Comparison of ENCODE assay signal across 23 cellular contexts in the genomic region with DNA sequence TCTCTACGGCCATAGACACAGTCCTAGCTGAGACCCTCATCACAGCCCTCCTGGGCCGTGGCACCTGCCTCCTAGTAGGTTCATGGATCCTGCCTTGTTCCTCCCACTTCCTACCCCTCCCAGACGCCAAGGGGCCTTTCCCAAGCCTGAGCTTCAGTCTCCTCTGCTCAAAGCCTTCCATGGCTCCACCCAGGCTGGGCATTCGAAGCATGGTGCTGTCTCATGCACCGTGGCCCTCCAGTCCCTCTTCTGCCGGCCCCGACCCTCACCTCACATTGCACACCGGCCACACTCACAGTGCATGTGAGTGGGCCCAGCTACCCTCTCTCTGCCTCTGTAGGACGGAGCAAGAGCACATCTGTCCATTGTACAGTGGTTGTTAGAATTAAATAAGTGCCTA.
"Had no signal": no experiment of that assay in that cellular context is flagged by ENCODE, and none has a peak within 500 bp of the region (broad histone marks: within the 10 kb centered on the region; RNA-seq: fewer than 3 reads in every experiment).

No MANE protein-coding gene starts in this region.

- H3K4me3 Mint-ChIP-seq: activated CD4-positive, alpha-beta T cell treated with anti-CD3 and anti-CD28 coated beads, Interleukin-2, amount 10 ng/mL, durations not matched to agents 7 days and 5 days; effector memory CD8-positive, alpha-beta T cell; nephron; stimulated activated naive B cell treated with anti-CD40 and anti-IgM and Interleukin-4, amounts not matched to agents 10 μg/mL and 1 μg/mL and 100 μg/mL, for 72 hours; T-helper 2 cell treated with Interferon-gamma antibody and Interleukin-4, amounts not matched to agents 5 μg/mL and 100 μg/mL, for 36 hours had no signal

- ATAC-seq: activated naive CD4-positive, alpha-beta T cell treated with anti-CD3 and anti-CD28 coated beads, Interleukin-2, amount 50 U/mL, for 72 hours; effector memory CD8-positive, alpha-beta T cell; stimulated activated naive B cell treated with anti-CD40 and anti-IgM and Interleukin-4, amounts not matched to agents 10 μg/mL and 1 μg/mL and 100 μg/mL, for 72 hours had no signal

- H3K4me1 Mint-ChIP-seq: activated CD4-positive, alpha-beta T cell treated with anti-CD3 and anti-CD28 coated beads, Interleukin-2, amount 10 ng/mL, durations not matched to agents 7 days and 5 days had no signal

- H3K4me2 ChIP-seq: hepatocyte had no signal

- H2AFZ ChIP-seq: hepatocyte had no signal

- H3K36me3 Mint-ChIP-seq: activated naive CD4-positive, alpha-beta T cell treated with anti-CD3 and anti-CD28 coated beads, Interleukin-2, amount 50 U/mL, for 72 hours; stimulated activated naive B cell treated with anti-CD40 and anti-IgM and Interleukin-4, amounts not matched to agents 10 μg/mL and 1 μg/mL and 100 μg/mL, for 72 hours had no signal

- H3K27ac Mint-ChIP-seq: activated CD4-positive, alpha-beta T cell treated with anti-CD3 and anti-CD28 coated beads, Interleukin-2, amount 10 ng/mL, durations not matched to agents 7 days and 5 days; activated naive CD4-positive, alpha-beta T cell treated with anti-CD3 and anti-CD28 coated beads, Interleukin-2, amount 50 U/mL, for 72 hours; effector memory CD8-positive, alpha-beta T cell; nephron; stimulated activated naive B cell treated with anti-CD40 and anti-IgM and Interleukin-4, amounts not matched to agents 10 μg/mL and 1 μg/mL and 100 μg/mL, for 72 hours; T-helper 2 cell treated with Interferon-gamma antibody and Interleukin-4, amounts not matched to agents 5 μg/mL and 100 μg/mL, for 36 hours had no signal

- H3K4me3 ChIP-seq: ascending aorta, esophagus muscularis mucosa, hepatocyte, left ventricle myocardium inferior, sigmoid colon, thyroid gland had no signal

- H3K79me2 ChIP-seq: hepatocyte had no signal

- H3K9me3 ChIP-seq: ascending aorta, esophagus muscularis mucosa, left ventricle myocardium inferior, sigmoid colon, thyroid gland had no signal

- DNase-seq: activated CD4-positive, alpha-beta T cell treated with anti-CD3 and anti-CD28 coated beads, Interleukin-2, amount 10 ng/mL, durations not matched to agents 7 days and 5 days; activated CD4-positive, CD25-positive, alpha-beta regulatory T cell treated with anti-CD3 and anti-CD28 coated beads, Interleukin-2, amount 50 U/mL, for 72 hours; activated CD8-positive, alpha-beta T cell treated with anti-CD3 and anti-CD28 coated beads, Interleukin-2, amount 10 ng/mL, durations not matched to agents 7 days and 5 days; brain microvascular endothelial cell; central memory CD4-positive, alpha-beta T cell; effector memory CD8-positive, alpha-beta T cell; glutamatergic neuron; kidney glomerular epithelial cell; left ventricle myocardium inferior; mammary epithelial cell; retina; sigmoid colon; stimulated activated CD4-positive, alpha-beta T cell treated with anti-CD3 and anti-CD28 coated beads, Interleukin-2, amount 100 ng/mL, for 48 hours; stimulated activated CD8-positive, alpha-beta memory T cell treated with anti-CD3 and anti-CD28 coated beads, Interleukin-4, amount 100 ng/mL, for 48 hours; stimulated activated naive B cell treated with anti-CD40 and anti-IgM and Interleukin-4, amounts not matched to agents 10 μg/mL and 1 μg/mL and 100 μg/mL, for 72 hours; thyroid gland; WERI-Rb-1 had no signal

- H3K4me1 ChIP-seq: ascending aorta, esophagus muscularis mucosa, sigmoid colon had no signal

- H3K9me3 Mint-ChIP-seq: activated CD4-positive, alpha-beta T cell treated with anti-CD3 and anti-CD28 coated beads, Interleukin-2, amount 10 ng/mL, durations not matched to agents 7 days and 5 days; activated naive CD4-positive, alpha-beta T cell treated with anti-CD3 and anti-CD28 coated beads, Interleukin-2, amount 50 U/mL, for 72 hours; effector memory CD8-positive, alpha-beta T cell; nephron; stimulated activated naive B cell treated with anti-CD40 and anti-IgM and Interleukin-4, amounts not matched to agents 10 μg/mL and 1 μg/mL and 100 μg/mL, for 72 hours; T-helper 2 cell treated with Interferon-gamma antibody and Interleukin-4, amounts not matched to agents 5 μg/mL and 100 μg/mL, for 36 hours had no signal

- H3K36me3 ChIP-seq: ascending aorta, brain microvascular endothelial cell, esophagus muscularis mucosa, left ventricle myocardium inferior, sigmoid colon, thyroid gland, WERI-Rb-1 had no signal

- H3K27me3 ChIP-seq: ascending aorta, brain microvascular endothelial cell, esophagus muscularis mucosa, hepatocyte, thyroid gland had no signal

- H3K27ac ChIP-seq: ascending aorta, brain microvascular endothelial cell, esophagus muscularis mucosa, hepatocyte, left ventricle myocardium inferior, sigmoid colon, thyroid gland, WERI-Rb-1 had no signal
